8 cellular contexts compared by ENCODE assay signal in genomic region chr19:40605201-40605971, GRCh38. TPM values are rescaled to one million over a fixed set of nuclear protein-coding genes. Genes with fewer than 3 reads are reported as not detected.
DNase-seq lines count a peak whose midpoint lies in the region; ATAC-seq and TF ChIP-seq lines count a peak whose summit lies in the region.

No MANE protein-coding gene starts in this region.

- peaks cover 92% of the 10 kb centered on the region for H3K27me3 Mint-ChIP-seq in neural crest cell (ENCODE audit: low read depth)

- DNase-seq in GDM1 (lab: John Stamatoyannopoulos, UW) = peak; percentile 47
- DNase-seq in Peyer's patch = peak; percentile 85 to 96 (median 95)
- DNase-seq in activated T-helper 1 cell treated with Interleukin-2 at 50 U/mL for 16 hours (ENCODE audit: low read depth) = peak; percentile 79
- peak; percentile 55 for DNase-seq in fibroblast of pulmonary artery (ENCODE audit: low read depth)
- no peak for DNase-seq in neural crest cell (ENCODE audit: low read depth, low spot score)
- DNase-seq in thoracic aorta (ENCODE audit: low spot score) = no peak
- no peak for DNase-seq in NCI-H1092 treated with DMSO at 0.1 percent for 48 hours (lab: John Stamatoyannopoulos, UW)

- H3K4me1 ChIP-seq in Peyer's patch (peaks cover 12 to 70% (median 40%) of the 10 kb centered on the region in 4 donors), thoracic aorta (ENCODE audit: control insufficient read depth in 1 of 2, low read depth in 2 of 2) (peaks cover 26 to 50% of the 10 kb centered on the region in 2 donors)

- peak overlapping the region; percentile 81 for H3K4me3 Mint-ChIP-seq in neural crest cell

- TF ChIP-seq CTCF in Peyer's patch (IDR thresholded peaks at IDR 0.05) (peak in 4 of 6 experiments; percentile 17 to 54 (median 32)), fibroblast of pulmonary artery (IDR thresholded peaks at IDR 0.05; ENCODE audit: low read length, missing control alignments) (no peak), neural crest cell (conservative IDR thresholded peaks at IDR 0.05) (no peak), thoracic aorta (IDR thresholded peaks at IDR 0.05) (no peak)

- no peaks in the 10 kb centered on the region for H3K9me3 Mint-ChIP-seq in neural crest cell

- TF ChIP-seq POLR2A in Peyer's patch (IDR thresholded peaks at IDR 0.05) = peak; percentile 84 to 85

- H3K4me3 ChIP-seq in Peyer's patch = peak overlapping the region; percentile 40 to 57 (median 50)
- H3K4me3 ChIP-seq in fibroblast of pulmonary artery (replicated peaks; ENCODE audit: low read depth, low read length) = peak overlapping the region; percentile 32
- H3K4me3 ChIP-seq in thoracic aorta = peak overlapping the region; percentile 91

- H3K36me3 ChIP-seq in Peyer's patch = no peaks in the 10 kb centered on the region
- no peaks in the 10 kb centered on the region for H3K36me3 ChIP-seq in thoracic aorta

- ATAC-seq in HG03196 (IDR thresholded peaks at IDR 0.05; ENCODE audit: unreplicated experiment) (peak; percentile 27), thoracic aorta (ENCODE audit: insufficient number of reproducible peaks, low FRiP score, low read depth) (no peak)

- H3K27me3 ChIP-seq in Peyer's patch (peaks cover 0 to 6% of the 10 kb centered on the region in 2 donors), thoracic aorta (replicated peaks; ENCODE audit: insufficient read depth) (no peaks in the 10 kb centered on the region)

- peaks cover 42% of the 10 kb centered on the region for H3K4me1 Mint-ChIP-seq in neural crest cell

- no peaks in the 10 kb centered on the region for H3K9me3 ChIP-seq in Peyer's patch
- H3K9me3 ChIP-seq in thoracic aorta = no peaks in the 10 kb centered on the region

- no peak overlapping the region for H3K27ac Mint-ChIP-seq in neural crest cell (ENCODE audit: unreplicated experiment)

- peaks cover 4% of the 10 kb centered on the region for H3K36me3 Mint-ChIP-seq in neural crest cell (ENCODE audit: low read depth)

- H3K27ac ChIP-seq in Peyer's patch (peak overlapping the region; percentile 82 to 98 (median 90)), thoracic aorta (peak overlapping the region; percentile 47 to 97)

RNA-seq across cellular contexts. Expression of gene LTBP4, which starts 4.2 kb away (rescaled TPM):
- 100 to 1,000 TPM; 164 to 484 (median 329) TPM for total RNA-seq in Peyer's patch
- total RNA-seq in neural crest cell = 125 TPM in 2 replicates
- total RNA-seq in thoracic aorta = 100 to 1,000 TPM; 687 to 905 TPM

RNA-seq across cellular contexts. Expression of gene SHKBP1, which starts 28.7 kb away (rescaled TPM):
- total RNA-seq in Peyer's patch (100 to 1,000 TPM in 2 of 4 donors, 10 to 100 TPM in 2; 73.4 to 121 (median 99.9) TPM), neural crest cell (72.0 and 76.3 TPM in 2 replicates), thoracic aorta (10 to 100 TPM; 36.0 to 78.4 TPM)

Comparison
In these comparisons a context has a peak if more than half of its experiments do, and no peak if none do; other contexts are left out.
1. DNase-seq: peak in GDM1 (single experiment), Peyer's patch (3 of 3), activated T-helper 1 cell treated with Interleukin-2 at 50 U/mL for 16 hours (single experiment) and fibroblast of pulmonary artery (single experiment); none in neural crest cell (single experiment), thoracic aorta (single experiment) and NCI-H1092 treated with DMSO at 0.1 percent for 48 hours (single experiment).
2. H3K4me3 ChIP-seq: peak in every context shown above with its lines; median percentile 91 in thoracic aorta; 50 in Peyer's patch; 32 in fibroblast of pulmonary artery.
3. CTCF ChIP-seq: peak in Peyer's patch (4 of 6); none in fibroblast of pulmonary artery (single experiment), neural crest cell (single experiment) and thoracic aorta (single experiment).